Comparison of ENCODE assay signal across 1 cellular context in the genomic region with DNA sequence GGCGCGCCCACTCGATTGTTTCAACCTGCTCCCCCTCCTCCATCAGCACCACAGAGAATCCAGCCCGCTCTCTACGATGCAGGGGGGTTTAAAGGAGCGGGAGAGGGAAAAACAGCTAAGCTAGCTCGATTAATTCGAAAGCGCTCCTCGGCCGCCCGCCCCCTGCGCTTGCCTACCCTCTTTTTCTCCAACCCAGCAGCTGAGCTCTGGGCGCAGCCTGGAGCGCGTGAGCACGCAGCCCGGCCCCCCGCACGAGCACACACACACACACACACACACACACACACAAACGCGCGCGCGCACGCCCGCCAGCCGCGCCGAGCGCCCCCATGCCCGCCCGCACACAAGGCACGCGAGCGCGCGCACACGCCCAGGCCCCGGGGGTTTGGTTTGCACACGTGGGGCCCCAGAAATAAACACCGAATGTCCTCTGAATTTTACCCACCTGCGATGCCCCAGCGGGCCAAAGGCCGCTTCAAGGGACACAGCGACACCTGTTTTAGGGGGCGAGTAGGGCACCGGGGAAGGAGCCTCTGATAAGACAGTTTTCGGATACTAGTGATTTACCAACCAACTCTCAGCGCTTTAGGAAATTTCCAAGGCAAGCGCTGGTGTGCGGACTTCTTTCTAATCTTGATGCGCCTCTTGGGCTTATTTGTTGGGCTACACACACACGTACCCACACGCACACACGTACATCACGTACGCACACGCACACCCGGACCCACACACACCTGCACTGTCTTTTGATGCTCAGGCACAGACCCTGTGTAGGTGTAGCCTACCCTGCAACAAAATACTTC.
TF ChIP-seq lines count a peak whose summit lies in the region.

No MANE protein-coding gene starts in this region.

TF ChIP-seq in HEK293, 187 proteins besides CTCF, POLR2A, EP300 and RAD21 (continued from another document and continues in another):
- TF ChIP-seq, protein P1, sequence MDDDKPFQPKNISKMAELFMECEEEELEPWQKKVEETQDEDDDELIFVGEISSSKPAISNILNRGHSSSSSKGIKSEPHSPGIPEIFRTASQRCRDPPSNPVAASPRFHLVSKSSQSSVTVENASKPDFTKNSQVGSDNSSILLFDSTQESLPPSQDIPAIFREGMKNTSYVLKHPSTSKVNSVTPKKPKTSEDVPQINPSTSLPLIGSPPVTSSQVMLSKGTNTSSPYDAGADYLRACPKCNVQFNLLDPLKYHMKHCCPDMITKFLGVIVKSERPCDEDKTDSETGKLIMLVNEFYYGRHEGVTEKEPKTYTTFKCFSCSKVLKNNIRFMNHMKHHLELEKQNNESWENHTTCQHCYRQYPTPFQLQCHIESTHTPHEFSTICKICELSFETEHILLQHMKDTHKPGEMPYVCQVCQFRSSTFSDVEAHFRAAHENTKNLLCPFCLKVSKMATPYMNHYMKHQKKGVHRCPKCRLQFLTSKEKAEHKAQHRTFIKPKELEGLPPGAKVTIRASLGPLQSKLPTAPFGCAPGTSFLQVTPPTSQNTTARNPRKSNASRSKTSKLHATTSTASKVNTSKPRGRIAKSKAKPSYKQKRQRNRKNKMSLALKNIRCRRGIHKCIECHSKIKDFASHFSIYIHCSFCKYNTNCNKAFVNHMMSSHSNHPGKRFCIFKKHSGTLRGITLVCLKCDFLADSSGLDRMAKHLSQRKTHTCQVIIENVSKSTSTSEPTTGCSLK (tag by site-specific recombination; IDR thresholded peaks at IDR 0.05), result no peak
- TF ChIP-seq, protein P2, sequence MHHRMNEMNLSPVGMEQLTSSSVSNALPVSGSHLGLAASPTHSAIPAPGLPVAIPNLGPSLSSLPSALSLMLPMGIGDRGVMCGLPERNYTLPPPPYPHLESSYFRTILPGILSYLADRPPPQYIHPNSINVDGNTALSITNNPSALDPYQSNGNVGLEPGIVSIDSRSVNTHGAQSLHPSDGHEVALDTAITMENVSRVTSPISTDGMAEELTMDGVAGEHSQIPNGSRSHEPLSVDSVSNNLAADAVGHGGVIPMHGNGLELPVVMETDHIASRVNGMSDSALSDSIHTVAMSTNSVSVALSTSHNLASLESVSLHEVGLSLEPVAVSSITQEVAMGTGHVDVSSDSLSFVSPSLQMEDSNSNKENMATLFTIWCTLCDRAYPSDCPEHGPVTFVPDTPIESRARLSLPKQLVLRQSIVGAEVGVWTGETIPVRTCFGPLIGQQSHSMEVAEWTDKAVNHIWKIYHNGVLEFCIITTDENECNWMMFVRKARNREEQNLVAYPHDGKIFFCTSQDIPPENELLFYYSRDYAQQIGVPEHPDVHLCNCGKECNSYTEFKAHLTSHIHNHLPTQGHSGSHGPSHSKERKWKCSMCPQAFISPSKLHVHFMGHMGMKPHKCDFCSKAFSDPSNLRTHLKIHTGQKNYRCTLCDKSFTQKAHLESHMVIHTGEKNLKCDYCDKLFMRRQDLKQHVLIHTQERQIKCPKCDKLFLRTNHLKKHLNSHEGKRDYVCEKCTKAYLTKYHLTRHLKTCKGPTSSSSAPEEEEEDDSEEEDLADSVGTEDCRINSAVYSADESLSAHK (tag by site-specific recombination; IDR thresholded peaks at IDR 0.05), result no peak
- TF ChIP-seq, protein P3, sequence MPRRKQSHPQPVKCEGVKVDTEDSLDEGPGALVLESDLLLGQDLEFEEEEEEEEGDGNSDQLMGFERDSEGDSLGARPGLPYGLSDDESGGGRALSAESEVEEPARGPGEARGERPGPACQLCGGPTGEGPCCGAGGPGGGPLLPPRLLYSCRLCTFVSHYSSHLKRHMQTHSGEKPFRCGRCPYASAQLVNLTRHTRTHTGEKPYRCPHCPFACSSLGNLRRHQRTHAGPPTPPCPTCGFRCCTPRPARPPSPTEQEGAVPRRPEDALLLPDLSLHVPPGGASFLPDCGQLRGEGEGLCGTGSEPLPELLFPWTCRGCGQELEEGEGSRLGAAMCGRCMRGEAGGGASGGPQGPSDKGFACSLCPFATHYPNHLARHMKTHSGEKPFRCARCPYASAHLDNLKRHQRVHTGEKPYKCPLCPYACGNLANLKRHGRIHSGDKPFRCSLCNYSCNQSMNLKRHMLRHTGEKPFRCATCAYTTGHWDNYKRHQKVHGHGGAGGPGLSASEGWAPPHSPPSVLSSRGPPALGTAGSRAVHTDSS (tag by site-specific recombination; IDR thresholded peaks at IDR 0.05), result no peak
- peak; percentile 81; the same call in 1 of the 2 replicates for TF ChIP-seq ZBTB7A (tag by site-specific recombination; IDR thresholded peaks at IDR 0.05; ENCODE audit: low read depth)
- TF ChIP-seq ZNF664 (tag by site-specific recombination; IDR thresholded peaks at IDR 0.05), result no peak
- no peak for TF ChIP-seq GFI1B (tag by site-specific recombination; IDR thresholded peaks at IDR 0.05)
- TF ChIP-seq YY2 (tag by site-specific recombination; IDR thresholded peaks at IDR 0.05), result peak; percentile 36; the same call in 1 of the 2 replicates
- no peak for TF ChIP-seq FEZF1 (tag by site-specific recombination; IDR thresholded peaks at IDR 0.05)
- no peak for TF ChIP-seq ZSCAN23 (tag by site-specific recombination; IDR thresholded peaks at IDR 0.05)
- TF ChIP-seq ZNF169 (tag by site-specific recombination; IDR thresholded peaks at IDR 0.05), result no peak; the same call in 1 of the 2 replicates
- no peak for TF ChIP-seq ZFP41 (tag by site-specific recombination; IDR thresholded peaks at IDR 0.05; ENCODE audit: borderline replicate concordance)
- TF ChIP-seq ZNF623 (tag by site-specific recombination; IDR thresholded peaks at IDR 0.05), result no peak
- TF ChIP-seq REPIN1 (tag by site-specific recombination; IDR thresholded peaks at IDR 0.05; ENCODE audit: low read depth), result no peak
- TF ChIP-seq OSR2 (tag by site-specific recombination; IDR thresholded peaks at IDR 0.05), result no peak; the same call in 1 of the 2 replicates
- no peak for TF ChIP-seq ZNF707 (tag by site-specific recombination; IDR thresholded peaks at IDR 0.05)
- peak; percentile 95 for TF ChIP-seq KLF10 (tag by site-specific recombination; IDR thresholded peaks at IDR 0.05)
- TF ChIP-seq ZNF555 (tag by site-specific recombination; conservative IDR thresholded peaks at IDR 0.05), result no peak
- TF ChIP-seq YY1 (tag by site-specific recombination; IDR thresholded peaks at IDR 0.05), result peak; percentile 44; the same call in 1 of the 2 replicates
- TF ChIP-seq SP3 (tag by site-specific recombination; IDR thresholded peaks at IDR 0.05), result no peak
- TF ChIP-seq ZNF146 (tag by site-specific recombination; IDR thresholded peaks at IDR 0.05), result no peak
- 0 out of 2 replicates have a peak, but pooled peaks have one; percentile 24 for TF ChIP-seq ZBTB21 (tag by site-specific recombination; IDR thresholded peaks at IDR 0.05)
- TF ChIP-seq, protein P4, sequence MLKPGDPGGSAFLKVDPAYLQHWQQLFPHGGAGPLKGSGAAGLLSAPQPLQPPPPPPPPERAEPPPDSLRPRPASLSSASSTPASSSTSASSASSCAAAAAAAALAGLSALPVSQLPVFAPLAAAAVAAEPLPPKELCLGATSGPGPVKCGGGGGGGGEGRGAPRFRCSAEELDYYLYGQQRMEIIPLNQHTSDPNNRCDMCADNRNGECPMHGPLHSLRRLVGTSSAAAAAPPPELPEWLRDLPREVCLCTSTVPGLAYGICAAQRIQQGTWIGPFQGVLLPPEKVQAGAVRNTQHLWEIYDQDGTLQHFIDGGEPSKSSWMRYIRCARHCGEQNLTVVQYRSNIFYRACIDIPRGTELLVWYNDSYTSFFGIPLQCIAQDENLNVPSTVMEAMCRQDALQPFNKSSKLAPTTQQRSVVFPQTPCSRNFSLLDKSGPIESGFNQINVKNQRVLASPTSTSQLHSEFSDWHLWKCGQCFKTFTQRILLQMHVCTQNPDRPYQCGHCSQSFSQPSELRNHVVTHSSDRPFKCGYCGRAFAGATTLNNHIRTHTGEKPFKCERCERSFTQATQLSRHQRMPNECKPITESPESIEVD (tag by site-specific recombination; IDR thresholded peaks at IDR 0.05), result no peak
- peak; percentile 49 for TF ChIP-seq KLF1 (tag by site-specific recombination; IDR thresholded peaks at IDR 0.05)
- TF ChIP-seq, protein P5, sequence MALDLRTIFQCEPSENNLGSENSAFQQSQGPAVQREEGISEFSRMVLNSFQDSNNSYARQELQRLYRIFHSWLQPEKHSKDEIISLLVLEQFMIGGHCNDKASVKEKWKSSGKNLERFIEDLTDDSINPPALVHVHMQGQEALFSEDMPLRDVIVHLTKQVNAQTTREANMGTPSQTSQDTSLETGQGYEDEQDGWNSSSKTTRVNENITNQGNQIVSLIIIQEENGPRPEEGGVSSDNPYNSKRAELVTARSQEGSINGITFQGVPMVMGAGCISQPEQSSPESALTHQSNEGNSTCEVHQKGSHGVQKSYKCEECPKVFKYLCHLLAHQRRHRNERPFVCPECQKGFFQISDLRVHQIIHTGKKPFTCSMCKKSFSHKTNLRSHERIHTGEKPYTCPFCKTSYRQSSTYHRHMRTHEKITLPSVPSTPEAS (tag by site-specific recombination; IDR thresholded peaks at IDR 0.05), result peak; percentile 91
- peak; percentile 53; the same call in 1 of the 2 replicates for TF ChIP-seq ZFP69B (tag by site-specific recombination; IDR thresholded peaks at IDR 0.05)
- no peak for TF ChIP-seq ZNF274 (IDR thresholded peaks at IDR 0.05; ENCODE audit: low read length)
- TF ChIP-seq ZNF274 (tag by site-specific recombination; IDR thresholded peaks at IDR 0.05; ENCODE audit: borderline replicate concordance), result no peak
- no peak for TF ChIP-seq ZNF138 (tag by site-specific recombination; IDR thresholded peaks at IDR 0.05; ENCODE audit: borderline replicate concordance)
- TF ChIP-seq, protein P6, sequence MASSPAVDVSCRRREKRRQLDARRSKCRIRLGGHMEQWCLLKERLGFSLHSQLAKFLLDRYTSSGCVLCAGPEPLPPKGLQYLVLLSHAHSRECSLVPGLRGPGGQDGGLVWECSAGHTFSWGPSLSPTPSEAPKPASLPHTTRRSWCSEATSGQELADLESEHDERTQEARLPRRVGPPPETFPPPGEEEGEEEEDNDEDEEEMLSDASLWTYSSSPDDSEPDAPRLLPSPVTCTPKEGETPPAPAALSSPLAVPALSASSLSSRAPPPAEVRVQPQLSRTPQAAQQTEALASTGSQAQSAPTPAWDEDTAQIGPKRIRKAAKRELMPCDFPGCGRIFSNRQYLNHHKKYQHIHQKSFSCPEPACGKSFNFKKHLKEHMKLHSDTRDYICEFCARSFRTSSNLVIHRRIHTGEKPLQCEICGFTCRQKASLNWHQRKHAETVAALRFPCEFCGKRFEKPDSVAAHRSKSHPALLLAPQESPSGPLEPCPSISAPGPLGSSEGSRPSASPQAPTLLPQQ (tag by site-specific recombination; IDR thresholded peaks at IDR 0.05), result peak; percentile 76; the same call in 1 of the 2 replicates
- TF ChIP-seq ZNF777 (tag by site-specific recombination; IDR thresholded peaks at IDR 0.05; ENCODE audit: borderline replicate concordance), result 0 out of 2 replicates have a peak, but pooled peaks have one; percentile 11
- TF ChIP-seq, protein P7, sequence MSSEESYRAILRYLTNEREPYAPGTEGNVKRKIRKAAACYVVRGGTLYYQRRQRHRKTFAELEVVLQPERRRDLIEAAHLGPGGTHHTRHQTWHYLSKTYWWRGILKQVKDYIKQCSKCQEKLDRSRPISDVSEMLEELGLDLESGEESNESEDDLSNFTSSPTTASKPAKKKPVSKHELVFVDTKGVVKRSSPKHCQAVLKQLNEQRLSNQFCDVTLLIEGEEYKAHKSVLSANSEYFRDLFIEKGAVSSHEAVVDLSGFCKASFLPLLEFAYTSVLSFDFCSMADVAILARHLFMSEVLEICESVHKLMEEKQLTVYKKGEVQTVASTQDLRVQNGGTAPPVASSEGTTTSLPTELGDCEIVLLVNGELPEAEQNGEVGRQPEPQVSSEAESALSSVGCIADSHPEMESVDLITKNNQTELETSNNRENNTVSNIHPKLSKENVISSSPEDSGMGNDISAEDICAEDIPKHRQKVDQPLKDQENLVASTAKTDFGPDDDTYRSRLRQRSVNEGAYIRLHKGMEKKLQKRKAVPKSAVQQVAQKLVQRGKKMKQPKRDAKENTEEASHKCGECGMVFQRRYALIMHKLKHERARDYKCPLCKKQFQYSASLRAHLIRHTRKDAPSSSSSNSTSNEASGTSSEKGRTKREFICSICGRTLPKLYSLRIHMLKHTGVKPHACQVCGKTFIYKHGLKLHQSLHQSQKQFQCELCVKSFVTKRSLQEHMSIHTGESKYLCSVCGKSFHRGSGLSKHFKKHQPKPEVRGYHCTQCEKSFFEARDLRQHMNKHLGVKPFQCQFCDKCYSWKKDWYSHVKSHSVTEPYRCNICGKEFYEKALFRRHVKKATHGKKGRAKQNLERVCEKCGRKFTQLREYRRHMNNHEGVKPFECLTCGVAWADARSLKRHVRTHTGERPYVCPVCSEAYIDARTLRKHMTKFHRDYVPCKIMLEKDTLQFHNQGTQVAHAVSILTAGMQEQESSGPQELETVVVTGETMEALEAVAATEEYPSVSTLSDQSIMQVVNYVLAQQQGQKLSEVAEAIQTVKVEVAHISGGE (tag by site-specific recombination; conservative IDR thresholded peaks at IDR 0.05; ENCODE audit: low read depth), result peak; percentile 15; the same call in 1 of the 2 replicates
- 0 out of 2 replicates have a peak, but pooled peaks have one; percentile 36 for TF ChIP-seq MZF1 (tag by site-specific recombination; IDR thresholded peaks at IDR 0.05; ENCODE audit: borderline replicate concordance)
- TF ChIP-seq, protein P8, sequence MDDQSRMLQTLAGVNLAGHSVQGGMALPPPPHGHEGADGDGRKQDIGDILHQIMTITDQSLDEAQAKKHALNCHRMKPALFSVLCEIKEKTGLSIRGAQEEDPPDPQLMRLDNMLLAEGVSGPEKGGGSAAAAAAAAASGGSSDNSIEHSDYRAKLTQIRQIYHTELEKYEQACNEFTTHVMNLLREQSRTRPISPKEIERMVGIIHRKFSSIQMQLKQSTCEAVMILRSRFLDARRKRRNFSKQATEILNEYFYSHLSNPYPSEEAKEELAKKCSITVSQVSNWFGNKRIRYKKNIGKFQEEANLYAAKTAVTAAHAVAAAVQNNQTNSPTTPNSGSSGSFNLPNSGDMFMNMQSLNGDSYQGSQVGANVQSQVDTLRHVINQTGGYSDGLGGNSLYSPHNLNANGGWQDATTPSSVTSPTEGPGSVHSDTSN (CRISPR knock-in tag; IDR thresholded peaks at IDR 0.05), result no peak
- TF ChIP-seq, protein P9, sequence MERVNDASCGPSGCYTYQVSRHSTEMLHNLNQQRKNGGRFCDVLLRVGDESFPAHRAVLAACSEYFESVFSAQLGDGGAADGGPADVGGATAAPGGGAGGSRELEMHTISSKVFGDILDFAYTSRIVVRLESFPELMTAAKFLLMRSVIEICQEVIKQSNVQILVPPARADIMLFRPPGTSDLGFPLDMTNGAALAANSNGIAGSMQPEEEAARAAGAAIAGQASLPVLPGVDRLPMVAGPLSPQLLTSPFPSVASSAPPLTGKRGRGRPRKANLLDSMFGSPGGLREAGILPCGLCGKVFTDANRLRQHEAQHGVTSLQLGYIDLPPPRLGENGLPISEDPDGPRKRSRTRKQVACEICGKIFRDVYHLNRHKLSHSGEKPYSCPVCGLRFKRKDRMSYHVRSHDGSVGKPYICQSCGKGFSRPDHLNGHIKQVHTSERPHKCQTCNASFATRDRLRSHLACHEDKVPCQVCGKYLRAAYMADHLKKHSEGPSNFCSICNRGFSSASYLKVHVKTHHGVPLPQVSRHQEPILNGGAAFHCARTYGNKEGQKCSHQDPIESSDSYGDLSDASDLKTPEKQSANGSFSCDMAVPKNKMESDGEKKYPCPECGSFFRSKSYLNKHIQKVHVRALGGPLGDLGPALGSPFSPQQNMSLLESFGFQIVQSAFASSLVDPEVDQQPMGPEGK (tag by site-specific recombination; IDR thresholded peaks at IDR 0.05), result peak; percentile 91
- TF ChIP-seq, protein P10, sequence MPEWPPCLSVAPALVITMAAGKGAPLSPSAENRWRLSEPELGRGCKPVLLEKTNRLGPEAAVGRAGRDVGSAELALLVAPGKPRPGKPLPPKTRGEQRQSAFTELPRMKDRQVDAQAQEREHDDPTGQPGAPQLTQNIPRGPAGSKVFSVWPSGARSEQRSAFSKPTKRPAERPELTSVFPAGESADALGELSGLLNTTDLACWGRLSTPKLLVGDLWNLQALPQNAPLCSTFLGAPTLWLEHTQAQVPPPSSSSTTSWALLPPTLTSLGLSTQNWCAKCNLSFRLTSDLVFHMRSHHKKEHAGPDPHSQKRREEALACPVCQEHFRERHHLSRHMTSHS (tag by site-specific recombination; IDR thresholded peaks at IDR 0.05), result no peak
